Comparison of ENCODE assay signal across 18 cellular contexts in genomic region chr5:15326932-15327331, GRCh38.
A peak's percentile ranks its signal among the peaks of the same experiment; 100 is the strongest.
DNase-seq lines count a peak whose midpoint lies in the region; TF ChIP-seq lines count a peak whose summit lies in the region.
"Had no signal": no experiment of that assay in that cellular context is flagged by ENCODE, and none has a peak within 500 bp of the region (broad histone marks: within the 10 kb centered on the region; RNA-seq: fewer than 3 reads in every experiment).

No MANE protein-coding gene starts in this region.

- CTCF ChIA-PET in activated naive CD4-positive, alpha-beta T cell treated with anti-CD3 and anti-CD28 coated beads for 36 hours (lab: Charles Lee) = no interaction called here

- intact Hi-C loops in activated naive CD4-positive, alpha-beta T cell treated with anti-CD3 and anti-CD28 coated beads for 36 hours (cut with micrococcal nuclease) = no loop called here

- H3K36me3 Mint-ChIP-seq in progenitor cell of endocrine pancreas (ENCODE audit: insufficient read depth) (no peaks in the 10 kb centered on the region), HFFc6 (ENCODE audit: low read depth) (no peaks in the 10 kb centered on the region)
- no peaks in the 10 kb centered on the region for H3K36me3 Mint-ChIP-seq in activated naive CD4-positive, alpha-beta T cell treated with anti-CD3 and anti-CD28 coated beads for 36 hours (ENCODE audit: low read depth)
- H3K36me3 Mint-ChIP-seq: CD14-positive monocyte; CD4-positive, alpha-beta memory T cell had no signal

- no peaks in the 10 kb centered on the region for H3K27me3 ChIP-seq in H7 (ENCODE audit: control insufficient read depth, insufficient read depth, low read length)
- H3K27me3 ChIP-seq: BLaER1 had no signal

- H3K4me3 ChIP-seq in epithelial cell of proximal tubule (ENCODE audit: low read depth, low read length) = no peak overlapping the region
- no peak overlapping the region for H3K4me3 ChIP-seq in H7 (ENCODE audit: insufficient read depth, low read depth, low read length)
- H3K4me3 ChIP-seq: BLaER1, GM23248 had no signal

- H3K36me3 ChIP-seq in H7 (replicated peaks; ENCODE audit: control insufficient read depth, insufficient read depth, low read length) = no peaks in the 10 kb centered on the region
- H3K36me3 ChIP-seq: BLaER1 had no signal

- no peak overlapping the region for H3K4me3 Mint-ChIP-seq in progenitor cell of endocrine pancreas (ENCODE audit: low read depth)
- no peak overlapping the region for H3K4me3 Mint-ChIP-seq in activated naive CD4-positive, alpha-beta T cell treated with anti-CD3 and anti-CD28 coated beads for 36 hours
- H3K4me3 Mint-ChIP-seq in HFFc6 = no peak overlapping the region
- H3K4me3 Mint-ChIP-seq: CD14-positive monocyte; CD4-positive, alpha-beta memory T cell had no signal

- H3K27ac Mint-ChIP-seq in progenitor cell of endocrine pancreas (peak overlapping the region; percentile 51), HFFc6 (no peak overlapping the region)
- H3K27ac Mint-ChIP-seq in activated naive CD4-positive, alpha-beta T cell treated with anti-CD3 and anti-CD28 coated beads for 36 hours = no peak overlapping the region
- H3K27ac Mint-ChIP-seq: CD14-positive monocyte; CD4-positive, alpha-beta memory T cell had no signal

- peaks cover 7% of the 10 kb centered on the region for H3K9me3 Mint-ChIP-seq in progenitor cell of endocrine pancreas (ENCODE audit: low read depth)
- no peaks in the 10 kb centered on the region for H3K9me3 Mint-ChIP-seq in activated naive CD4-positive, alpha-beta T cell treated with anti-CD3 and anti-CD28 coated beads for 36 hours
- H3K9me3 Mint-ChIP-seq in HFFc6 = no peaks in the 10 kb centered on the region

- H3K27me3 Mint-ChIP-seq in progenitor cell of endocrine pancreas = no peaks in the 10 kb centered on the region
- H3K27me3 Mint-ChIP-seq in activated naive CD4-positive, alpha-beta T cell treated with anti-CD3 and anti-CD28 coated beads for 36 hours (ENCODE audit: low read depth) = no peaks in the 10 kb centered on the region
- no peaks in the 10 kb centered on the region for H3K27me3 Mint-ChIP-seq in HFFc6 (ENCODE audit: insufficient read depth)
- H3K27me3 Mint-ChIP-seq: CD4-positive, alpha-beta memory T cell had no signal

- TF ChIP-seq CTCF in epithelial cell of proximal tubule (conservative IDR thresholded peaks at IDR 0.05; ENCODE audit: low read depth, low read length) (no peak), progenitor cell of endocrine pancreas (IDR thresholded peaks at IDR 0.05; ENCODE audit: unreplicated experiment) (no peak), HFFc6 (IDR thresholded peaks at IDR 0.05) (no peak)

- H3K4me1 Mint-ChIP-seq in progenitor cell of endocrine pancreas (ENCODE audit: low read depth) (peaks cover 3% of the 10 kb centered on the region), HFFc6 (ENCODE audit: low read depth) (no peaks in the 10 kb centered on the region)
- H3K4me1 Mint-ChIP-seq in activated naive CD4-positive, alpha-beta T cell treated with anti-CD3 and anti-CD28 coated beads for 36 hours (ENCODE audit: low read depth) = no peaks in the 10 kb centered on the region
- H3K4me1 Mint-ChIP-seq: CD14-positive monocyte; CD4-positive, alpha-beta memory T cell had no signal

- DNase-seq in NCI-H226 (peak; percentile 73), epithelial cell of proximal tubule (ENCODE audit: low read depth) (peak; percentile 12), left kidney (ENCODE audit: low read depth, low spot score) (peak; percentile 5), progenitor cell of endocrine pancreas (ENCODE audit: low spot score, unreplicated experiment) (no peak), H7 (no peak), NCI-H1105 (lab: John Stamatoyannopoulos, UW) (no peak), HFFc6 (no peak)
- DNase-seq in activated naive CD4-positive, alpha-beta T cell treated with anti-CD3 and anti-CD28 coated beads for 36 hours = no peak
- DNase-seq: 8988T; Calu3; CD4-positive, alpha-beta memory T cell; DMS79 treated with DMSO at 0.1 percent for 48 hours; GF-D8; GM23248; HCEC 1CT; IMR-90 had no signal

Comparison
In these comparisons a context has a peak if more than half of its experiments do, and no peak if none do; other contexts are left out.
1. DNase-seq: peak in NCI-H226 (single experiment), epithelial cell of proximal tubule (single experiment) and left kidney (single experiment); none in progenitor cell of endocrine pancreas (single experiment), activated naive CD4-positive, alpha-beta T cell treated with anti-CD3 and anti-CD28 coated beads for 36 hours (single experiment), H7 (single experiment), NCI-H1105 (single experiment) and HFFc6 (single experiment).